ENCODE assay signal across 1 cellular context in the genomic region with DNA sequence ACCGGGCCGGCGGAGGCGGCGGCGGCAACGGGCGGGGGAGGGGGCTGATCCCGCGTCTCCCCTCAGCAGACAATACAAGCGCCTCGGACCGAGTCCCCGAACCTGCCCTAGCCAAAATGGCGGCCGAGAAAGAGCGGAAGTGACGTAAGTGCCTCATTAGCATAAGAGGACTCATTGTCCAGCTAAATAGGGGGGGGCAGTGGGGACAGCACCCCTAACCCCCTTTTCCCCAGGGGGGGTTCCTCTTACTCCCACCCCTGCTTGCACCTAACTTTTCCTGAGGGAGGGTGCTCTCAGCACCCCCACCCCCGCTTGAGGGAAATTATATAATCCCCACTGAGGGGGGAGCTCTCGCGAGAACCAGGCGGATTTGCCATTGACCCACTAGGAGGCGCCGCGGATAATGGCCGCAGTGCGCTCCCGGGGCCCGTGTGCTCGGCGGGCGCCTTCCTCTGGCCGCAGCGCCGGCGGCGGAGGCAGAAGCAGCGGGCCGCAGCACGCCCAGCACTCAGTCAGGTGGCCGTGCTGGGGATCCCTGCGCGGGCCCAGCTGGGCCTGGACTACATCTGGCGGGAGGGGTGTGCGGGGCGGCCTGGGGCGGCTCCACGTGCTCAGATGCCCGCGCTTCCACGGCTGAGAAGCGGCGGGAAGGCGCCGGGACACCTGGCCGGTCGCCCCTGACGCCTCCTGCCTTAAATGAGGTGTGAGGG.
TF ChIP-seq lines count a peak whose summit lies in the region.

ADNP (minus strand) TSS at position 132 of the 710 bp plus-strand sequence. CDS start 27,441 bp downstream, outside the sequence.

TF ChIP-seq in H1, 55 proteins besides CTCF, POLR2A, EP300 and RAD21:
- TF ChIP-seq EZH2 (IDR thresholded peaks at IDR 0.05; ENCODE audit: low read depth, low read length, severe bottlenecking) (no peak), SRF (IDR thresholded peaks at IDR 0.05; ENCODE audit: low read depth, low read length) (0 out of 2 replicates have a peak, but pooled peaks have one; percentile 32), CBX8 (IDR thresholded peaks at IDR 0.05; ENCODE audit: borderline replicate concordance, low read depth, low read length) (no peak), JUND (IDR thresholded peaks at IDR 0.05; ENCODE audit: low read length) (peak; percentile 62), BACH1 (IDR thresholded peaks at IDR 0.05; ENCODE audit: low read length) (no peak), KDM4A (IDR thresholded peaks at IDR 0.05; ENCODE audit: low read depth, low read length, severe bottlenecking) (peak; percentile 74), SP1 (IDR thresholded peaks at IDR 0.05; ENCODE audit: low read depth, low read length) (peak; percentile 40; the same call in 1 of the 2 replicates), HDAC6 (IDR thresholded peaks at IDR 0.05; ENCODE audit: low read depth, low read length) (no peak), EGR1 (IDR thresholded peaks at IDR 0.05; ENCODE audit: borderline replicate concordance, low read depth, low read length) (no peak), CEBPB (IDR thresholded peaks at IDR 0.05; ENCODE audit: low read depth, low read length) (no peak), CHD2 (IDR thresholded peaks at IDR 0.05; ENCODE audit: low read length) (peak; percentile 98), CTBP2 (IDR thresholded peaks at IDR 0.05; ENCODE audit: borderline replicate concordance, insufficient read depth, insufficient read length, low read length) (no peak), SIX5 (IDR thresholded peaks at IDR 0.05; ENCODE audit: low read depth, low read length) (no peak), RXRA (IDR thresholded peaks at IDR 0.05; ENCODE audit: insufficient read depth, low read depth, low read length) (no peak), HDAC2 (IDR thresholded peaks at IDR 0.05; ENCODE audit: borderline replicate concordance in 1 of 2, low read depth in 2 of 2, low read length in 2 of 2) (peak; percentile 56 to 69; a peak in 3 of 4 replicates), BCL11A (IDR thresholded peaks at IDR 0.05; ENCODE audit: low read depth in 2 of 2, low read length in 2 of 2) (no peak), SP4 (IDR thresholded peaks at IDR 0.05; ENCODE audit: low read length) (peak; percentile 95), TCF12 (IDR thresholded peaks at IDR 0.05; ENCODE audit: low read depth, low read length) (no peak), ATF2 (IDR thresholded peaks at IDR 0.05; ENCODE audit: low read length) (peak; percentile 96), MAFK (IDR thresholded peaks at IDR 0.05; ENCODE audit: low read depth, low read length) (no peak), CBX5 (IDR thresholded peaks at IDR 0.05; ENCODE audit: low read depth, low read length) (no peak), GTF2F1 (IDR thresholded peaks at IDR 0.05; ENCODE audit: borderline replicate concordance, low read depth, low read length) (peak; percentile 65; the same call in 1 of the 2 replicates), KDM5A (IDR thresholded peaks at IDR 0.05; ENCODE audit: low read length) (no peak), RNF2 (IDR thresholded peaks at IDR 0.05; ENCODE audit: borderline replicate concordance, low read depth, low read length, missing control alignments, poor library complexity, severe bottlenecking) (no peak), SIRT6 (IDR thresholded peaks at IDR 0.05; ENCODE audit: low read length) (no peak), JUN (IDR thresholded peaks at IDR 0.05; ENCODE audit: low read depth, low read length) (no peak), CREB1 (IDR thresholded peaks at IDR 0.05) (peak; percentile 74), SIN3A (conservative IDR thresholded peaks at IDR 0.05 in 1 of 2, IDR thresholded peaks at IDR 0.05 in 1 of 2; ENCODE audit: low read depth in 1 of 2, low read length in 2 of 2) (peak in 1 of 2 experiments; percentile 88; a peak in 2 of 4 replicates), TEAD4 (IDR thresholded peaks at IDR 0.05; ENCODE audit: low read depth, low read length) (peak; percentile 28; the same call in 1 of the 2 replicates), GABPA (IDR thresholded peaks at IDR 0.05; ENCODE audit: borderline replicate concordance, insufficient read depth, low read length) (no peak), KDM1A (IDR thresholded peaks at IDR 0.05; ENCODE audit: borderline replicate concordance, low read length) (no peak; the same call in 1 of the 2 replicates), USF2 (IDR thresholded peaks at IDR 0.05; ENCODE audit: low read length) (peak; percentile 86), MAX (IDR thresholded peaks at IDR 0.05) (peak; percentile 99), TBP (IDR thresholded peaks at IDR 0.05; ENCODE audit: low read depth, low read length) (peak; percentile 89), SP2 (IDR thresholded peaks at IDR 0.05; ENCODE audit: low read length) (no peak), SUZ12 (IDR thresholded peaks at IDR 0.05; ENCODE audit: low read length) (no peak), POLR2AphosphoS5 (IDR thresholded peaks at IDR 0.05; ENCODE audit: low read depth, low read length) (peak; percentile 87), ZNF274 (IDR thresholded peaks at IDR 0.05; ENCODE audit: borderline replicate concordance, extremely low read depth, low read length) (no peak), BRCA1 (IDR thresholded peaks at IDR 0.05; ENCODE audit: low read depth, low read length) (peak; percentile 91), CHD1 (IDR thresholded peaks at IDR 0.05; ENCODE audit: low read depth, low read length) (no peak; the same call in 1 of the 2 replicates), NRF1 (IDR thresholded peaks at IDR 0.05; ENCODE audit: low read depth, low read length) (no peak), ASH2L (IDR thresholded peaks at IDR 0.05; ENCODE audit: low read length) (peak; percentile 82), SAP30 (IDR thresholded peaks at IDR 0.05; ENCODE audit: insufficient read depth, insufficient replicate concordance, low read length) (no peak), RFX5 (IDR thresholded peaks at IDR 0.05; ENCODE audit: borderline replicate concordance, low read depth, low read length) (no peak), TAF7 (optimal IDR thresholded peaks at IDR 0.05; ENCODE audit: borderline replicate concordance, low read depth, low read length) (peak; percentile 94), RBBP5 (IDR thresholded peaks at IDR 0.05; ENCODE audit: borderline replicate concordance, low read depth, low read length) (peak; percentile 53; the same call in 1 of the 2 replicates), POU5F1 (IDR thresholded peaks at IDR 0.05; ENCODE audit: low read depth, low read length) (no peak; the same call in 1 of the 2 replicates), PHF8 (conservative IDR thresholded peaks at IDR 0.05; ENCODE audit: low read depth, low read length) (peak; percentile 63; the same call in 1 of the 2 replicates), NANOG (IDR thresholded peaks at IDR 0.05; ENCODE audit: insufficient read depth, low read depth, low read length, poor library complexity, severe bottlenecking) (no peak), ATF3 (IDR thresholded peaks at IDR 0.05; ENCODE audit: insufficient read depth, low read depth, low read length) (0 out of 2 replicates have a peak, but pooled peaks have one; percentile 4), TAF1 (IDR thresholded peaks at IDR 0.05; ENCODE audit: low read depth, low read length) (peak; percentile 99), FOSL1 (IDR thresholded peaks at IDR 0.05; ENCODE audit: insufficient read depth, low read depth, low read length) (no peak), YY1 (IDR thresholded peaks at IDR 0.05; ENCODE audit: low read depth, low read length) (peak; percentile 94)
- TF ChIP-seq, protein P1, sequence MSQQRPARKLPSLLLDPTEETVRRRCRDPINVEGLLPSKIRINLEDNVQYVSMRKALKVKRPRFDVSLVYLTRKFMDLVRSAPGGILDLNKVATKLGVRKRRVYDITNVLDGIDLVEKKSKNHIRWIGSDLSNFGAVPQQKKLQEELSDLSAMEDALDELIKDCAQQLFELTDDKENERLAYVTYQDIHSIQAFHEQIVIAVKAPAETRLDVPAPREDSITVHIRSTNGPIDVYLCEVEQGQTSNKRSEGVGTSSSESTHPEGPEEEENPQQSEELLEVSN (IDR thresholded peaks at IDR 0.05) = peak; percentile 100
- TF ChIP-seq, protein P2, sequence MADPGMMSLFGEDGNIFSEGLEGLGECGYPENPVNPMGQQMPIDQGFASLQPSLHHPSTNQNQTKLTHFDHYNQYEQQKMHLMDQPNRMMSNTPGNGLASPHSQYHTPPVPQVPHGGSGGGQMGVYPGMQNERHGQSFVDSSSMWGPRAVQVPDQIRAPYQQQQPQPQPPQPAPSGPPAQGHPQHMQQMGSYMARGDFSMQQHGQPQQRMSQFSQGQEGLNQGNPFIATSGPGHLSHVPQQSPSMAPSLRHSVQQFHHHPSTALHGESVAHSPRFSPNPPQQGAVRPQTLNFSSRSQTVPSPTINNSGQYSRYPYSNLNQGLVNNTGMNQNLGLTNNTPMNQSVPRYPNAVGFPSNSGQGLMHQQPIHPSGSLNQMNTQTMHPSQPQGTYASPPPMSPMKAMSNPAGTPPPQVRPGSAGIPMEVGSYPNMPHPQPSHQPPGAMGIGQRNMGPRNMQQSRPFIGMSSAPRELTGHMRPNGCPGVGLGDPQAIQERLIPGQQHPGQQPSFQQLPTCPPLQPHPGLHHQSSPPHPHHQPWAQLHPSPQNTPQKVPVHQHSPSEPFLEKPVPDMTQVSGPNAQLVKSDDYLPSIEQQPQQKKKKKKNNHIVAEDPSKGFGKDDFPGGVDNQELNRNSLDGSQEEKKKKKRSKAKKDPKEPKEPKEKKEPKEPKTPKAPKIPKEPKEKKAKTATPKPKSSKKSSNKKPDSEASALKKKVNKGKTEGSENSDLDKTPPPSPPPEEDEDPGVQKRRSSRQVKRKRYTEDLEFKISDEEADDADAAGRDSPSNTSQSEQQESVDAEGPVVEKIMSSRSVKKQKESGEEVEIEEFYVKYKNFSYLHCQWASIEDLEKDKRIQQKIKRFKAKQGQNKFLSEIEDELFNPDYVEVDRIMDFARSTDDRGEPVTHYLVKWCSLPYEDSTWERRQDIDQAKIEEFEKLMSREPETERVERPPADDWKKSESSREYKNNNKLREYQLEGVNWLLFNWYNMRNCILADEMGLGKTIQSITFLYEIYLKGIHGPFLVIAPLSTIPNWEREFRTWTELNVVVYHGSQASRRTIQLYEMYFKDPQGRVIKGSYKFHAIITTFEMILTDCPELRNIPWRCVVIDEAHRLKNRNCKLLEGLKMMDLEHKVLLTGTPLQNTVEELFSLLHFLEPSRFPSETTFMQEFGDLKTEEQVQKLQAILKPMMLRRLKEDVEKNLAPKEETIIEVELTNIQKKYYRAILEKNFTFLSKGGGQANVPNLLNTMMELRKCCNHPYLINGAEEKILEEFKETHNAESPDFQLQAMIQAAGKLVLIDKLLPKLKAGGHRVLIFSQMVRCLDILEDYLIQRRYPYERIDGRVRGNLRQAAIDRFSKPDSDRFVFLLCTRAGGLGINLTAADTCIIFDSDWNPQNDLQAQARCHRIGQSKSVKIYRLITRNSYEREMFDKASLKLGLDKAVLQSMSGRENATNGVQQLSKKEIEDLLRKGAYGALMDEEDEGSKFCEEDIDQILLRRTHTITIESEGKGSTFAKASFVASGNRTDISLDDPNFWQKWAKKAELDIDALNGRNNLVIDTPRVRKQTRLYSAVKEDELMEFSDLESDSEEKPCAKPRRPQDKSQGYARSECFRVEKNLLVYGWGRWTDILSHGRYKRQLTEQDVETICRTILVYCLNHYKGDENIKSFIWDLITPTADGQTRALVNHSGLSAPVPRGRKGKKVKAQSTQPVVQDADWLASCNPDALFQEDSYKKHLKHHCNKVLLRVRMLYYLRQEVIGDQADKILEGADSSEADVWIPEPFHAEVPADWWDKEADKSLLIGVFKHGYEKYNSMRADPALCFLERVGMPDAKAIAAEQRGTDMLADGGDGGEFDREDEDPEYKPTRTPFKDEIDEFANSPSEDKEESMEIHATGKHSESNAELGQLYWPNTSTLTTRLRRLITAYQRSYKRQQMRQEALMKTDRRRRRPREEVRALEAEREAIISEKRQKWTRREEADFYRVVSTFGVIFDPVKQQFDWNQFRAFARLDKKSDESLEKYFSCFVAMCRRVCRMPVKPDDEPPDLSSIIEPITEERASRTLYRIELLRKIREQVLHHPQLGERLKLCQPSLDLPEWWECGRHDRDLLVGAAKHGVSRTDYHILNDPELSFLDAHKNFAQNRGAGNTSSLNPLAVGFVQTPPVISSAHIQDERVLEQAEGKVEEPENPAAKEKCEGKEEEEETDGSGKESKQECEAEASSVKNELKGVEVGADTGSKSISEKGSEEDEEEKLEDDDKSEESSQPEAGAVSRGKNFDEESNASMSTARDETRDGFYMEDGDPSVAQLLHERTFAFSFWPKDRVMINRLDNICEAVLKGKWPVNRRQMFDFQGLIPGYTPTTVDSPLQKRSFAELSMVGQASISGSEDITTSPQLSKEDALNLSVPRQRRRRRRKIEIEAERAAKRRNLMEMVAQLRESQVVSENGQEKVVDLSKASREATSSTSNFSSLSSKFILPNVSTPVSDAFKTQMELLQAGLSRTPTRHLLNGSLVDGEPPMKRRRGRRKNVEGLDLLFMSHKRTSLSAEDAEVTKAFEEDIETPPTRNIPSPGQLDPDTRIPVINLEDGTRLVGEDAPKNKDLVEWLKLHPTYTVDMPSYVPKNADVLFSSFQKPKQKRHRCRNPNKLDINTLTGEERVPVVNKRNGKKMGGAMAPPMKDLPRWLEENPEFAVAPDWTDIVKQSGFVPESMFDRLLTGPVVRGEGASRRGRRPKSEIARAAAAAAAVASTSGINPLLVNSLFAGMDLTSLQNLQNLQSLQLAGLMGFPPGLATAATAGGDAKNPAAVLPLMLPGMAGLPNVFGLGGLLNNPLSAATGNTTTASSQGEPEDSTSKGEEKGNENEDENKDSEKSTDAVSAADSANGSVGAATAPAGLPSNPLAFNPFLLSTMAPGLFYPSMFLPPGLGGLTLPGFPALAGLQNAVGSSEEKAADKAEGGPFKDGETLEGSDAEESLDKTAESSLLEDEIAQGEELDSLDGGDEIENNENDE (IDR thresholded peaks at IDR 0.05; ENCODE audit: insufficient replicate concordance, low read length) = no peak
